ENCODE assay signal across 7 cellular contexts in genomic region chr2:195119231-195119630, GRCh38.
"Had no signal": no experiment of that assay in that cellular context is flagged by ENCODE, and none has a peak within 500 bp of the region (broad histone marks: within the 10 kb centered on the region; RNA-seq: fewer than 3 reads in every experiment).

No MANE protein-coding gene starts in this region.

- H3K4me3 ChIP-seq: K562 had no signal

- H3K4me2 ChIP-seq: KMS-11 had no signal

- FAIRE-seq: HepG2, HTR-8/SVneo, K562 had no signal

- ATAC-seq: HepG2, K562 had no signal

- DNase-seq: IMR-90, KG1 had no signal

- H3K9ac ChIP-seq: KMS-11 had no signal

- H3K27ac ChIP-seq: HL-60, KMS-11 had no signal
